ENCODE assay signal across 27 cellular contexts in the genomic region with DNA sequence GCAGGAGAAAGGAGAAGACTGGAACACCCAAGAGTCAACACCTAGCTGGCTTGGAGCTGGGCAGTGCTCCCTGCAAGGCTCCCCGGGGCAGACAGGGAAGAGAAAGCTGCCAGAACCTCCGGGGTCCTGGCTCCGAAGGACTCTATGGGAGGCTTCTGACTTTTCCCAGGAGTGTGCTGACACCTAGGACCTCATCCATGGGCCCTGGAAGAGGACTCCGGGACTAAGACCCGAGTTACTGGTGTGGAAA. TPM values are rescaled to one million over a fixed set of nuclear protein-coding genes. Genes with fewer than 3 reads are reported as not detected.
DNase-seq lines count a peak whose midpoint lies in the region; ATAC-seq, FAIRE-seq and TF ChIP-seq lines count a peak whose summit lies in the region.
"Had no signal": no experiment of that assay in that cellular context is flagged by ENCODE, and none has a peak within 500 bp of the region (broad histone marks: within the 10 kb centered on the region; RNA-seq: fewer than 3 reads in every experiment).

No MANE protein-coding gene starts in this region.

- ATAC-seq in natural killer cell, result no peak
- ATAC-seq in natural killer cell treated with Interleukin-12 subunit alpha and Interleukin-12 subunit beta and Interleukin-15 and Interleukin-18, amount 100 ng/mL, for 72 hours, result no peak
- no peak for ATAC-seq in psoas muscle
- ATAC-seq in left colon, result no peak
- no peak for ATAC-seq in HG03108 (IDR thresholded peaks at IDR 0.05; ENCODE audit: unreplicated experiment)
- ATAC-seq in GM19395 (IDR thresholded peaks at IDR 0.05; ENCODE audit: unreplicated experiment), result no peak
- ATAC-seq: HepG2 had no signal

- TF ChIP-seq CTCF in natural killer cell (IDR thresholded peaks at IDR 0.05) (no peak), astrocyte (IDR thresholded peaks at IDR 0.05; ENCODE audit: insufficient read depth, low read depth, low read length) (no peak), psoas muscle (IDR thresholded peaks at IDR 0.05) (no peak)

- no peak overlapping the region for H2AFZ ChIP-seq in astrocyte (ENCODE audit: low read depth, low read length)
- H2AFZ ChIP-seq: GM23248, PC-9 had no signal

- intact Hi-C loops in natural killer cell (cut with micrococcal nuclease) (no loop called here), psoas muscle (cut with DNase I) (no loop called here), left colon (cut with DNase I, micrococcal nuclease) (no loop called here)

- H3K36me3 ChIP-seq in astrocyte (ENCODE audit: insufficient read depth, low read length) (no peaks in the 10 kb centered on the region), psoas muscle (ENCODE audit: insufficient read depth in 1 of 2, low read depth in 1 of 2) (no peaks in the 10 kb centered on the region)
- H3K36me3 ChIP-seq: BLaER1 treated with 17β-estradiol and CSF1 and Interleukin-3, amounts not matched to agents 10 nM and 100 nM had no signal

- H4K20me1 ChIP-seq in astrocyte (ENCODE audit: insufficient read depth, low read length), result peaks cover 16% of the 10 kb centered on the region

- H3K79me2 ChIP-seq in astrocyte (ENCODE audit: insufficient read depth, low read length), result no peaks in the 10 kb centered on the region

- H3K4me3 Mint-ChIP-seq in natural killer cell (peak overlapping the region; percentile 17), astrocyte (ENCODE audit: unreplicated experiment) (no peak overlapping the region)
- no peak overlapping the region for H3K4me3 Mint-ChIP-seq in natural killer cell treated with Interleukin-12 subunit alpha and Interleukin-12 subunit beta and Interleukin-15 and Interleukin-18, amount 100 ng/mL, for 72 hours
- H3K4me3 Mint-ChIP-seq: CD4-positive, alpha-beta memory T cell had no signal

- peaks cover 12 to 35% of the 10 kb centered on the region in 2 donors for H3K4me1 Mint-ChIP-seq in natural killer cell
- H3K4me1 Mint-ChIP-seq in natural killer cell treated with Interleukin-12 subunit alpha and Interleukin-12 subunit beta and Interleukin-15 and Interleukin-18, amount 100 ng/mL, for 72 hours (ENCODE audit: low read depth in 2 of 2), result peaks cover 32 to 50% of the 10 kb centered on the region in 2 donors
- H3K4me1 Mint-ChIP-seq in astrocyte (ENCODE audit: low read depth, unreplicated experiment), result peaks cover 2% of the 10 kb centered on the region

- H3K9me3 Mint-ChIP-seq in natural killer cell (no peaks in the 10 kb centered on the region), astrocyte (ENCODE audit: unreplicated experiment) (peaks cover 12% of the 10 kb centered on the region)
- no peaks in the 10 kb centered on the region for H3K9me3 Mint-ChIP-seq in natural killer cell treated with Interleukin-12 subunit alpha and Interleukin-12 subunit beta and Interleukin-15 and Interleukin-18, amount 100 ng/mL, for 72 hours
- H3K9me3 Mint-ChIP-seq: CD4-positive, alpha-beta memory T cell had no signal

- H3K27ac ChIP-seq in astrocyte (ENCODE audit: low read depth, low read length), result no peak overlapping the region
- no peak overlapping the region for H3K27ac ChIP-seq in psoas muscle
- H3K27ac ChIP-seq: BLaER1 treated with 17β-estradiol and CSF1 and Interleukin-3, amounts not matched to agents 10 nM and 100 nM; GM23248; PC-9 had no signal

- FAIRE-seq in astrocyte (lab: Jason Lieb, UNC), result no peak
- FAIRE-seq: A204.1, GM12892, HepG2 had no signal

- H3K4me1 ChIP-seq in astrocyte (ENCODE audit: insufficient read depth, low read length) (peaks cover 11% of the 10 kb centered on the region), psoas muscle (peaks cover 14% of the 10 kb centered on the region)

- peaks cover 6% of the 10 kb centered on the region for H3K36me3 Mint-ChIP-seq in natural killer cell
- H3K36me3 Mint-ChIP-seq in natural killer cell treated with Interleukin-12 subunit alpha and Interleukin-12 subunit beta and Interleukin-15 and Interleukin-18, amount 100 ng/mL, for 72 hours, result peaks cover 4% of the 10 kb centered on the region
- H3K36me3 Mint-ChIP-seq in astrocyte (ENCODE audit: low read depth, unreplicated experiment), result no peaks in the 10 kb centered on the region
- H3K36me3 Mint-ChIP-seq: CD4-positive, alpha-beta memory T cell had no signal

- WGBS in psoas muscle, 3 donors, result 12 to 17% (median 16%) methylated on average over 5 of the region's 5 CpGs

- no peak overlapping the region for H3K4me2 ChIP-seq in astrocyte (ENCODE audit: low read length)
- H3K4me2 ChIP-seq: PC-9 had no signal

- H3K4me3 ChIP-seq in astrocyte (ENCODE audit: insufficient read depth, low read depth, low read length) (no peak overlapping the region), psoas muscle (peak overlapping the region; percentile 80)
- H3K4me3 ChIP-seq: BLaER1 treated with 17β-estradiol and CSF1 and Interleukin-3, amounts not matched to agents 10 nM and 100 nM; GM23248; PC-9 had no signal

- H3K27ac Mint-ChIP-seq in natural killer cell (no peak overlapping the region), astrocyte (ENCODE audit: unreplicated experiment) (peak overlapping the region; percentile 5)
- H3K27ac Mint-ChIP-seq in natural killer cell treated with Interleukin-12 subunit alpha and Interleukin-12 subunit beta and Interleukin-15 and Interleukin-18, amount 100 ng/mL, for 72 hours, result no peak overlapping the region
- H3K27ac Mint-ChIP-seq: CD4-positive, alpha-beta memory T cell had no signal

- H3K27me3 ChIP-seq in astrocyte (ENCODE audit: insufficient read depth, low read length) (peaks cover 68% of the 10 kb centered on the region), psoas muscle (ENCODE audit: insufficient read depth in 3 of 3, low read length in 2 of 3) (peaks cover 0 to 76% (median 24%) of the 10 kb centered on the region in 3 donors)

- peaks cover 79 to 94% of the 10 kb centered on the region in 2 donors for H3K27me3 Mint-ChIP-seq in natural killer cell (ENCODE audit: low read depth in 2 of 2)
- H3K27me3 Mint-ChIP-seq in natural killer cell treated with Interleukin-12 subunit alpha and Interleukin-12 subunit beta and Interleukin-15 and Interleukin-18, amount 100 ng/mL, for 72 hours, result peaks cover 66 to 83% of the 10 kb centered on the region in 2 donors
- H3K27me3 Mint-ChIP-seq in astrocyte (ENCODE audit: low read depth, unreplicated experiment), result peaks cover 83% of the 10 kb centered on the region

- DNase-seq in natural killer cell, result no peak
- DNase-seq in natural killer cell treated with Interleukin-12 subunit alpha and Interleukin-12 subunit beta and Interleukin-15 and Interleukin-18, amount 100 ng/mL, for 72 hours (ENCODE audit: low spot score), result no peak
- no peak for DNase-seq in astrocyte (ENCODE audit: low read depth)
- DNase-seq in psoas muscle, result no peak
- no peak for DNase-seq in left colon
- DNase-seq: AML-193; CD4-positive, alpha-beta memory T cell; COR-L47; GDM1; GM23248; HCEC 1CT; Karpas-422; NCI-H1092; NCI-H1417 treated with DMSO at 0.1 percent for 48 hours; NCI-H1694 treated with DMSO at 0.1 percent for 48 hours; NCI-H2081; NCI-H2227 treated with DMSO at 0.1 percent for 48 hours; NCI-H526 treated with DMSO at 0.1 percent for 48 hours; PC-9; RPMI8226; SHP77 had no signal

- H3K9me3 ChIP-seq in astrocyte (ENCODE audit: insufficient read depth, low read depth, low read length), result no peaks in the 10 kb centered on the region
- no peaks in the 10 kb centered on the region for H3K9me3 ChIP-seq in psoas muscle

- H3K9ac ChIP-seq in astrocyte (ENCODE audit: low read length), result no peak overlapping the region
- H3K9ac ChIP-seq: BLaER1 treated with 17β-estradiol and CSF1 and Interleukin-3, amounts not matched to agents 10 nM and 100 nM; GM23248 had no signal

RNA-seq across cellular contexts. Expression of a gene that starts 2.5 kb away (rescaled TPM):
- total RNA-seq in natural killer cell, result not detected
- total RNA-seq in natural killer cell treated with Interleukin-12 subunit alpha and Interleukin-12 subunit beta and Interleukin-15 and Interleukin-18, amount 100 ng/mL, for 72 hours, result 10 to 100 TPM in 1 of 2 donors, 1 to 10 TPM in 1; 8.4 to 15.8 TPM
- 0.26 and 0.48 TPM in 2 replicates for total RNA-seq in astrocyte
- 1 to 10 TPM in 2 of 4 donors, under 1 TPM in 2; 0.66 to 1.2 (median 0.96) TPM for total RNA-seq in psoas muscle
- under 1 TPM; 0.30 to 0.97 (median 0.48) TPM for polyA plus RNA-seq in psoas muscle
- total RNA-seq in left colon, result not detected
- total RNA-seq: CD4-positive, alpha-beta memory T cell; PC-9 had no signal
- polyA plus RNA-seq: CD4-positive, alpha-beta memory T cell had no signal

RNA-seq across cellular contexts. Expression of a gene that starts 37.8 kb away (rescaled TPM):
- total RNA-seq in natural killer cell (not detected), astrocyte (not detected in 2 replicates), psoas muscle (under 1 TPM in 2 of 4 donors, not detected in 2; 0.22 to 0.53 TPM), left colon (not detected)
- total RNA-seq in natural killer cell treated with Interleukin-12 subunit alpha and Interleukin-12 subunit beta and Interleukin-15 and Interleukin-18, amount 100 ng/mL, for 72 hours, result 1 to 10 TPM; 6.5 to 7.2 TPM
- under 1 TPM; 0.10 to 0.70 (median 0.38) TPM for polyA plus RNA-seq in psoas muscle
- total RNA-seq: CD4-positive, alpha-beta memory T cell; GM23248 had no signal
- polyA plus RNA-seq: CD4-positive, alpha-beta memory T cell had no signal
